In the genomic region with DNA sequence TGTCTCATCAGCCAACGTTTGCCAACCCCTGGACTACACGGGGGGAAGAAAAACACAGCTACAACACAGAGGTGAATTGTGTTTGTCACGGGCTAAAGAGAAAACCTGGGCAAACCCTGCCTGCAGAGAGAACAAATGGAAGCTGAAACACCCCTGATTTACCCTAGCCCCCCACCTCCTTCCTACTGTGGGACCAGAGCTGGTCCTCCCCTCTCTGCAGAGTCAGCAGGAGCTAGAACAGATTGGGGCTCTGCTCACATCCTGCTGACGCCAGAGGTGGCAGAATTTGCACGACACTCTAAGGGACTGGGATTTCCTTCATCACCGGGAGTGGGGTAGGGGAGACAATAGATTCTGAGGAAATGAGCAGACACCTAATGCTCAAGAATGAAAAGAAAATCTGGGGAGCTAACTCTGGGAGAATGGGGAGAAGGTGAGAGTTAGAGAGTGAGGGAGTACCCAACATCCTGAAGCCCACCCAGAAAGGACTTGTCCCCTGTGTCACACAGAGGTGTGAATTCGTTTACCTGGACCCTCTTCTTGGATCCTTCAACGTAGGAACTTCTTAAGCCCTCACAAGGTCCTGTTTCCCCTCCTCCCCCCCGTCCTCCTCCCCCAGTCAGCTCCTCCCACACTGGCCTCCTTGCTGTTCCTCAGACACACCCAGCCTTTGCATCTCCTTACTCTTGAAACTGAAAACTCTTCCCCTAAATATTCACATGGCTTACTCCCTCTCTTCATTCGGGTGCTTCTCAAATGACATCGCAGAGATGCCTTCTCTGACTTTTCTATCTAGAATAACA, we compare ENCODE assay signal across 1 cellular context.
TF ChIP-seq lines count a peak whose summit lies in the region.

No MANE protein-coding gene starts in this region.

TF ChIP-seq in GM23338, 12 proteins besides CTCF, POLR2A, EP300 and RAD21:
- TF ChIP-seq POLR2AphosphoS5 (IDR thresholded peaks at IDR 0.05; ENCODE audit: low read depth), result no peak
- no peak for TF ChIP-seq ZNF331 (CRISPR knock-in tag; IDR thresholded peaks at IDR 0.05; ENCODE audit: low read depth)
- no peak for TF ChIP-seq JUNB (IDR thresholded peaks at IDR 0.05; ENCODE audit: unreplicated experiment)
